ENCODE assay signal across 19 cellular contexts in the genomic region with DNA sequence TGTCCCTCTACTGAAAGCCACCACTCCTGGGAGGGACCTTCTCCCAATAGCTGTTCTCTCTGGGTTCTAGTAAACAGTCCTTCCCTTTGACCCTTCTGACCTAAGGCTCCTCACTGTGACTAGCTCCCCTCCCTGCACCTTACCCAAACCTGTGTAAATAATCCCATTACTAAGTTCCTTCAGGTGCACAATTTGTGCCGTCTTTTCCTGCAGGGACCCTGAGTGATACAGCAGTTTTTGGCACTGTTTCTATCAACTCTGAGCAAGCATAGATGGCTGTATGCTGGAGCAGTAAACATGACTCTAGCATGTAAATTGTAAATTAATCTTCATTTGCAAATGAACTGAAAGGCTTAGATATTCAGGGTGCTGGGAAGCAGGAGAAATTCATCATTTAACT.
DNase-seq lines count a peak whose midpoint lies in the region; ATAC-seq and TF ChIP-seq lines count a peak whose summit lies in the region.
"Had no signal": no experiment of that assay in that cellular context is flagged by ENCODE, and none has a peak within 500 bp of the region (broad histone marks: within the 10 kb centered on the region; RNA-seq: fewer than 3 reads in every experiment).

No MANE protein-coding gene starts in this region.

- H3K27me3 ChIP-seq in adrenal gland (no peaks in the 10 kb centered on the region), trophoblast cell (ENCODE audit: insufficient read depth, low read length) (no peaks in the 10 kb centered on the region), transverse colon (no peaks in the 10 kb centered on the region)

- H3K9me3 ChIP-seq in adrenal gland (replicated peaks in 1 of 3) (no peaks in the 10 kb centered on the region), trophoblast cell (ENCODE audit: insufficient read depth, low read depth, low read length) (no peaks in the 10 kb centered on the region), transverse colon (no peaks in the 10 kb centered on the region)

- TF ChIP-seq POLR2A in adrenal gland (IDR thresholded peaks at IDR 0.05) (no peak), transverse colon (IDR thresholded peaks at IDR 0.05) (no peak)

- peaks cover 0 to 6% of the 10 kb centered on the region in 2 donors for H3K36me3 ChIP-seq in adrenal gland (replicated peaks in 1 of 2)
- peaks cover 25 to 51% of the 10 kb centered on the region in 2 experiments for H3K36me3 ChIP-seq in trophoblast cell (ENCODE audit: control insufficient read depth in 1 of 2, insufficient read depth in 2 of 2, low read length in 2 of 2)
- no peaks in the 10 kb centered on the region for H3K36me3 ChIP-seq in transverse colon

- H3K23ac ChIP-seq in trophoblast cell (ENCODE audit: low read length), result no peak overlapping the region

- H3K4me3 ChIP-seq in adrenal gland (no peak overlapping the region), trophoblast cell (ENCODE audit: low read depth, low read length) (no peak overlapping the region), transverse colon (no peak overlapping the region)

- H3K27ac ChIP-seq in adrenal gland (peak overlapping the region in 3 of 5 donors; percentile 7 to 63 (median 37)), epithelial cell of prostate (peak overlapping the region; percentile 84), trophoblast cell (ENCODE audit: low read depth, low read length) (no peak overlapping the region), transverse colon (peak overlapping the region; percentile 78 to 93 (median 92))

- no peak overlapping the region for H2BK12ac ChIP-seq in trophoblast cell (ENCODE audit: low read length)

- no peak overlapping the region for H3K9ac ChIP-seq in trophoblast cell (ENCODE audit: low read length)

- no peak overlapping the region for H3K14ac ChIP-seq in trophoblast cell (ENCODE audit: low read length)

- peaks cover 70 to 78% of the 10 kb centered on the region in 2 donors for H3K4me1 ChIP-seq in adrenal gland (replicated peaks in 1 of 2)
- peaks cover 5 to 7% of the 10 kb centered on the region in 2 experiments for H3K4me1 ChIP-seq in trophoblast cell (ENCODE audit: control insufficient read depth in 1 of 2, insufficient read depth in 2 of 2, low read length in 2 of 2)
- peaks cover 31 to 77% (median 46%) of the 10 kb centered on the region in 4 donors for H3K4me1 ChIP-seq in transverse colon

- TF ChIP-seq CTCF in adrenal gland (IDR thresholded peaks at IDR 0.05), result no peak
- no peak for TF ChIP-seq CTCF in transverse colon (IDR thresholded peaks at IDR 0.05)

- H3K79me2 ChIP-seq in trophoblast cell (ENCODE audit: control insufficient read depth, insufficient read depth, low read length, poor library complexity), result peaks cover 11% of the 10 kb centered on the region

- H2AFZ ChIP-seq in trophoblast cell (ENCODE audit: insufficient read depth, low read length, poor library complexity), result no peak overlapping the region

- intact Hi-C loops in adrenal gland (cut with DNase I), result no loop called here
- intact Hi-C loops in transverse colon (cut with DNase I; ENCODE audit: low total_unique reads), result no loop called here

- H3K18ac ChIP-seq in trophoblast cell (ENCODE audit: low read length), result no peak overlapping the region

- H3K4me2 ChIP-seq in trophoblast cell (ENCODE audit: low read length), result no peak overlapping the region

- no peak overlapping the region for H2BK5ac ChIP-seq in trophoblast cell (ENCODE audit: low read depth, low read length, poor library complexity)

- in situ Hi-C loops in transverse colon (cut with MboI; ENCODE audit: low pct_ligation_motif_present in 1 of 4, low pct_unique_long_range_greater_than_20kb in 1 of 4, low sequenced_read_pairs in 3 of 4), result no loop called here

- H3K27me3 Mint-ChIP-seq in stimulated activated memory B cell treated with anti-CD40 and anti-IgM and Interleukin-4, amounts not matched to agents 10 μg/mL and 1 μg/mL and 100 μg/mL, for 72 hours, result no peaks in the 10 kb centered on the region
- no peaks in the 10 kb centered on the region for H3K27me3 Mint-ChIP-seq in activated T-cell treated with anti-CD3 and anti-CD28 coated beads, Interleukin-2, amount 50 U/mL, for 72 hours (ENCODE audit: low read depth)
- H3K27me3 Mint-ChIP-seq: activated CD4-positive, alpha-beta memory T cell treated with anti-CD3 and anti-CD28 coated beads for 36 hours; activated naive CD4-positive, alpha-beta T cell treated with anti-CD3 and anti-CD28 coated beads, Interleukin-2, amount 50 U/mL, for 24 hours; activated T-cell treated with anti-CD3 and anti-CD28 coated beads, Interleukin-2, amount 50 U/mL, for 24 hours; memory B cell; stimulated activated naive B cell treated with anti-CD40 and anti-IgM and Interleukin-4, amounts not matched to agents 10 μg/mL and 1 μg/mL and 100 μg/mL, for 72 hours had no signal

- no peak for ATAC-seq in GM21619 (IDR thresholded peaks at IDR 0.05; ENCODE audit: unreplicated experiment)
- ATAC-seq in stimulated activated memory B cell treated with anti-CD40 and anti-IgM and Interleukin-4, amounts not matched to agents 10 μg/mL and 1 μg/mL and 100 μg/mL, for 72 hours, result no peak
- ATAC-seq in activated T-cell treated with anti-CD3 and anti-CD28 coated beads, Interleukin-2, amount 50 U/mL, for 72 hours (replicated peaks in 1 of 2), result no peak
- ATAC-seq: HCT116; stimulated activated naive B cell treated with anti-CD40 and anti-IgM and Interleukin-4, amounts not matched to agents 10 μg/mL and 1 μg/mL and 100 μg/mL, for 72 hours had no signal

- DNase-seq in adrenal gland (peak in 1 of 7 donors; percentile 15), epithelial cell of prostate (ENCODE audit: low read depth, low spot score) (no peak), trophoblast cell (no peak), transverse colon (no peak)
- DNase-seq in activated T-cell treated with anti-CD3 and anti-CD28 coated beads, Interleukin-2, amount 50 U/mL, for 72 hours, result no peak
- DNase-seq: activated CD4-positive, alpha-beta memory T cell treated with anti-CD3 and anti-CD28 coated beads for 36 hours; activated T-cell treated with anti-CD3 and anti-CD28 coated beads, Interleukin-2, amount 50 U/mL, for 24 hours; COR-L47; Karpas-422; NCI-H1048; NCI-H2081; NCI-H510A treated with DMSO at 0.1 percent for 48 hours; stimulated activated naive B cell treated with anti-CD40 and anti-IgM and Interleukin-4, amounts not matched to agents 10 μg/mL and 1 μg/mL and 100 μg/mL, for 72 hours had no signal

- H3K27ac Mint-ChIP-seq in stimulated activated memory B cell treated with anti-CD40 and anti-IgM and Interleukin-4, amounts not matched to agents 10 μg/mL and 1 μg/mL and 100 μg/mL, for 72 hours, result no peak overlapping the region
- no peak overlapping the region for H3K27ac Mint-ChIP-seq in activated T-cell treated with anti-CD3 and anti-CD28 coated beads, Interleukin-2, amount 50 U/mL, for 72 hours
- H3K27ac Mint-ChIP-seq: activated CD4-positive, alpha-beta memory T cell treated with anti-CD3 and anti-CD28 coated beads for 36 hours; activated naive CD4-positive, alpha-beta T cell treated with anti-CD3 and anti-CD28 coated beads, Interleukin-2, amount 50 U/mL, for 24 hours; activated T-cell treated with anti-CD3 and anti-CD28 coated beads, Interleukin-2, amount 50 U/mL, for 24 hours; memory B cell; stimulated activated naive B cell treated with anti-CD40 and anti-IgM and Interleukin-4, amounts not matched to agents 10 μg/mL and 1 μg/mL and 100 μg/mL, for 72 hours had no signal

- H3K4ac ChIP-seq in trophoblast cell (ENCODE audit: low read depth, low read length), result peak overlapping the region; percentile 31

- no peak overlapping the region for H2BK120ac ChIP-seq in trophoblast cell (ENCODE audit: insufficient read depth, low read length, poor library complexity)

- no peaks in the 10 kb centered on the region for H3K79me1 ChIP-seq in trophoblast cell (ENCODE audit: low read length)

- H4K8ac ChIP-seq in trophoblast cell (ENCODE audit: low read depth, low read length), result no peak overlapping the region

- 66 to 71% (median 68%) methylated on average over 1 of the region's 1 CpG for WGBS in adrenal gland, 4 donors
- no CpG with 5 or more reads among the region's 1 CpG for WGBS in trophoblast cell (ENCODE audit: extremely low coverage, insufficient coverage, insufficient read length)
- WGBS in transverse colon (ENCODE audit: low coverage in 1 of 2), 2 donors, result 60 to 70% methylated on average over 1 of the region's 1 CpG

- no peak overlapping the region for H4K12ac ChIP-seq in trophoblast cell (ENCODE audit: low read depth, low read length)

- H3K4me1 Mint-ChIP-seq in stimulated activated memory B cell treated with anti-CD40 and anti-IgM and Interleukin-4, amounts not matched to agents 10 μg/mL and 1 μg/mL and 100 μg/mL, for 72 hours, result no peaks in the 10 kb centered on the region
- H3K4me1 Mint-ChIP-seq in activated T-cell treated with anti-CD3 and anti-CD28 coated beads, Interleukin-2, amount 50 U/mL, for 72 hours (ENCODE audit: low read depth), result no peaks in the 10 kb centered on the region
- H3K4me1 Mint-ChIP-seq: activated naive CD4-positive, alpha-beta T cell treated with anti-CD3 and anti-CD28 coated beads, Interleukin-2, amount 50 U/mL, for 24 hours; stimulated activated naive B cell treated with anti-CD40 and anti-IgM and Interleukin-4, amounts not matched to agents 10 μg/mL and 1 μg/mL and 100 μg/mL, for 72 hours had no signal

- H2AK5ac ChIP-seq in trophoblast cell (ENCODE audit: low read length), result no peak overlapping the region

- H4K91ac ChIP-seq in trophoblast cell (ENCODE audit: low read depth, low read length), result no peak overlapping the region

- no peaks in the 10 kb centered on the region for H3K9me3 Mint-ChIP-seq in stimulated activated memory B cell treated with anti-CD40 and anti-IgM and Interleukin-4, amounts not matched to agents 10 μg/mL and 1 μg/mL and 100 μg/mL, for 72 hours
- no peaks in the 10 kb centered on the region for H3K9me3 Mint-ChIP-seq in activated T-cell treated with anti-CD3 and anti-CD28 coated beads, Interleukin-2, amount 50 U/mL, for 72 hours
- H3K9me3 Mint-ChIP-seq: activated CD4-positive, alpha-beta memory T cell treated with anti-CD3 and anti-CD28 coated beads for 36 hours; activated naive CD4-positive, alpha-beta T cell treated with anti-CD3 and anti-CD28 coated beads, Interleukin-2, amount 50 U/mL, for 24 hours; activated T-cell treated with anti-CD3 and anti-CD28 coated beads, Interleukin-2, amount 50 U/mL, for 24 hours; memory B cell; nephron; stimulated activated naive B cell treated with anti-CD40 and anti-IgM and Interleukin-4, amounts not matched to agents 10 μg/mL and 1 μg/mL and 100 μg/mL, for 72 hours had no signal

- no peak overlapping the region for H3K4me3 Mint-ChIP-seq in stimulated activated memory B cell treated with anti-CD40 and anti-IgM and Interleukin-4, amounts not matched to agents 10 μg/mL and 1 μg/mL and 100 μg/mL, for 72 hours
- no peak overlapping the region for H3K4me3 Mint-ChIP-seq in activated T-cell treated with anti-CD3 and anti-CD28 coated beads, Interleukin-2, amount 50 U/mL, for 72 hours
- H3K4me3 Mint-ChIP-seq: activated CD4-positive, alpha-beta memory T cell treated with anti-CD3 and anti-CD28 coated beads for 36 hours; activated naive CD4-positive, alpha-beta T cell treated with anti-CD3 and anti-CD28 coated beads, Interleukin-2, amount 50 U/mL, for 24 hours; activated T-cell treated with anti-CD3 and anti-CD28 coated beads, Interleukin-2, amount 50 U/mL, for 24 hours; memory B cell; stimulated activated naive B cell treated with anti-CD40 and anti-IgM and Interleukin-4, amounts not matched to agents 10 μg/mL and 1 μg/mL and 100 μg/mL, for 72 hours had no signal

- peaks cover 26% of the 10 kb centered on the region for H3K36me3 Mint-ChIP-seq in stimulated activated memory B cell treated with anti-CD40 and anti-IgM and Interleukin-4, amounts not matched to agents 10 μg/mL and 1 μg/mL and 100 μg/mL, for 72 hours
- H3K36me3 Mint-ChIP-seq in activated T-cell treated with anti-CD3 and anti-CD28 coated beads, Interleukin-2, amount 50 U/mL, for 72 hours (ENCODE audit: insufficient read depth in 2 of 2), result no peaks in the 10 kb centered on the region

- TF ChIP-seq EP300 in transverse colon (IDR thresholded peaks at IDR 0.05; ENCODE audit: low read depth), result no peak
